Comparison of ENCODE assay signal across 19 cellular contexts in genomic region chr10:58318346-58318745, GRCh38.
"Had no signal": no experiment of that assay in that cellular context is flagged by ENCODE, and none has a peak within 500 bp of the region (broad histone marks: within the 10 kb centered on the region; RNA-seq: fewer than 3 reads in every experiment).

No MANE protein-coding gene starts in this region.

- H3K4me1 ChIP-seq: ascending aorta, gastrocnemius medialis, prostate gland, thyroid gland, upper lobe of right lung had no signal

- DNase-seq: activated gamma-delta T cell treated with Interleukin-2 at 50 U/mL for 16 hours; activated T-cell treated with anti-CD3 and anti-CD28 coated beads, Interleukin-2, amount 50 U/mL, for 1 hour; endodermal cell; gastrocnemius medialis; hippocampal formation; left ventricle myocardium superior; mammary epithelial cell; natural killer cell; ovary; stimulated activated CD4-positive, alpha-beta T cell treated with anti-CD3 and anti-CD28 coated beads, Interleukin-12 subunit alpha, Interleukin-12 subunit beta, amount 100 ng/mL, for 4 hours; stimulated activated CD4-positive, alpha-beta T cell treated with anti-CD3 and anti-CD28 coated beads, Interleukin-4, amount 100 ng/mL, for 4 hours; substantia nigra; T-cell; thyroid gland; upper lobe of right lung had no signal

- H3K27me3 ChIP-seq: ascending aorta, gastrocnemius medialis, ovary, thyroid gland, upper lobe of right lung had no signal

- H3K27ac ChIP-seq: ascending aorta, coronary artery, gastrocnemius medialis, ovary, prostate gland, thyroid gland, upper lobe of right lung had no signal

- FAIRE-seq: bronchial epithelial cell had no signal

- H3K4me3 ChIP-seq: ascending aorta, coronary artery, gastrocnemius medialis, ovary, prostate gland, thyroid gland, upper lobe of right lung had no signal

- H3K36me3 ChIP-seq: ascending aorta, gastrocnemius medialis, ovary, prostate gland, thyroid gland, upper lobe of right lung had no signal

- H3K9me3 ChIP-seq: ascending aorta, gastrocnemius medialis, ovary, prostate gland, thyroid gland, upper lobe of right lung had no signal
